ENCODE assay signal across 18 cellular contexts in the genomic region with DNA sequence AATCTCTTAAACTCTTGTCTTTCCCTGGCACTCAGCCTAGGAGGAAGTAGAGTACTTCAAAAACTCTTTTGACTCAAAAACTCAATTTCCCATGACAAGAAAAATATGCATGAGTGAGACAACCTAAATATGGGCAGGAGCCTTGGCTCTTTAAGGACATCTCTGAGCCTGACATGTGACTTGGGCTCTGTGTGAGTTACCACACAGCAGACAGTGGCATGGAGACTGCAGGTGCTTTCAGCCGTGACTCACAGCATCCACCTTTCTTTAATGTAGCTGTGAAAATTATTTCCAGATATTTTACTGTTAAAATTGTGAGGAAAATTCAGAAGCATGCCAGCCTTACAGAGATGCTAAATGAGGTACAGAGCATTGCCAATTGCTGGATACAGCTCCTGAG.
"Had no signal": no experiment of that assay in that cellular context is flagged by ENCODE, and none has a peak within 500 bp of the region (broad histone marks: within the 10 kb centered on the region; RNA-seq: fewer than 3 reads in every experiment).

No MANE protein-coding gene starts in this region.

- H3K27ac ChIP-seq: cardiac muscle cell, foreskin keratinocyte, heart right ventricle, prostate gland, spleen, upper lobe of left lung had no signal

- H3K36me3 Mint-ChIP-seq: natural killer cell; stimulated activated memory B cell treated with anti-CD40 and anti-IgM and Interleukin-4, amounts not matched to agents 10 μg/mL and 1 μg/mL and 100 μg/mL, for 72 hours had no signal

- H3K4me1 Mint-ChIP-seq: activated CD4-positive, alpha-beta memory T cell treated with anti-CD3 and anti-CD28 coated beads, Interleukin-2, amount 10 ng/mL, durations not matched to agents 7 days and 5 days; natural killer cell; stimulated activated memory B cell treated with anti-CD40 and anti-IgM and Interleukin-4, amounts not matched to agents 10 μg/mL and 1 μg/mL and 100 μg/mL, for 72 hours had no signal

- DNase-seq: activated CD4-positive, alpha-beta memory T cell treated with anti-CD3 and anti-CD28 coated beads, Interleukin-2, amount 10 ng/mL, durations not matched to agents 7 days and 5 days; activated gamma-delta T cell treated with Interleukin-2 at 50 U/mL for 16 hours; activated T-cell treated with anti-CD3 and anti-CD28 coated beads, Interleukin-2, amount 50 U/mL, for 72 hours; heart right ventricle; kidney; natural killer cell; spleen; stimulated activated CD4-positive, alpha-beta T cell treated with anti-CD3 and anti-CD28 coated beads, Interleukin-1b, Interleukin-23, amount 100 ng/mL, for 48 hours; T1000; upper lobe of left lung had no signal

- H3K4me3 ChIP-seq: cardiac muscle cell, heart right ventricle, lung, prostate gland, spleen, upper lobe of left lung had no signal

- H3K9me3 ChIP-seq: prostate gland, upper lobe of left lung had no signal

- H3K36me3 ChIP-seq: cardiac muscle cell, heart right ventricle, prostate gland, spleen, upper lobe of left lung had no signal

- H3K27me3 ChIP-seq: cardiac muscle cell, foreskin keratinocyte, heart right ventricle, spleen, upper lobe of left lung had no signal

- H3K4me1 ChIP-seq: foreskin keratinocyte, heart right ventricle, prostate gland, upper lobe of left lung had no signal

- H3K4me3 Mint-ChIP-seq: activated CD4-positive, alpha-beta memory T cell treated with anti-CD3 and anti-CD28 coated beads, Interleukin-2, amount 10 ng/mL, durations not matched to agents 7 days and 5 days; activated T-cell treated with anti-CD3 and anti-CD28 coated beads, Interleukin-2, amount 50 U/mL, for 72 hours; natural killer cell; stimulated activated memory B cell treated with anti-CD40 and anti-IgM and Interleukin-4, amounts not matched to agents 10 μg/mL and 1 μg/mL and 100 μg/mL, for 72 hours had no signal

- FAIRE-seq: astrocyte, colon had no signal

- ATAC-seq: activated T-cell treated with anti-CD3 and anti-CD28 coated beads, Interleukin-2, amount 50 U/mL, for 72 hours; foreskin keratinocyte; heart right ventricle; natural killer cell; sciatic nerve; stimulated activated memory B cell treated with anti-CD40 and anti-IgM and Interleukin-4, amounts not matched to agents 10 μg/mL and 1 μg/mL and 100 μg/mL, for 72 hours had no signal

- H3K27me3 Mint-ChIP-seq: activated CD4-positive, alpha-beta memory T cell treated with anti-CD3 and anti-CD28 coated beads, Interleukin-2, amount 10 ng/mL, durations not matched to agents 7 days and 5 days; stimulated activated memory B cell treated with anti-CD40 and anti-IgM and Interleukin-4, amounts not matched to agents 10 μg/mL and 1 μg/mL and 100 μg/mL, for 72 hours had no signal
